18 cellular contexts compared by ENCODE assay signal in the genomic region with DNA sequence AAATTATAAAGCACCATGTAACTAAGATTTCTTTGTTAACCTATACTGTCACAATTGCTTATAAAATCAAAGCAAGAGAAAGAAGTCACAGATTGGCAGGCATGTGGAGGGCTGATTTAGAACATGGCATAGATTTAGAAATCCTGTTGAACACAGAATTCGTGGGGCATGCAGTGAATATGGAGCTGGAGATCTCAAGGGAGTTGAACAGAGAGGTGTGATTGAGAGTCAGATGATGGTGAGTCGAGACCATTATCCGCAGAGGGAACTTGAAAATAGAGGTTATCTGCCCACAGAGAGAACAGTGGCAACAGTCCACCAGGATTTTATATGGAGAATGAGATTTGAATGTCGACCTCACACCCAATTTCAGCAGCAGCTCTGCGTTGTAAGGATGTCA. TPM values are rescaled to one million over a fixed set of nuclear protein-coding genes. Genes with fewer than 3 reads are reported as not detected.
A peak's percentile ranks its signal among the peaks of the same experiment; 100 is the strongest.
DNase-seq lines count a peak whose midpoint lies in the region; ATAC-seq and TF ChIP-seq lines count a peak whose summit lies in the region.
"Had no signal": no experiment of that assay in that cellular context is flagged by ENCODE, and none has a peak within 500 bp of the region (broad histone marks: within the 10 kb centered on the region; RNA-seq: fewer than 3 reads in every experiment).

No MANE protein-coding gene starts in this region.

- DNase-seq in NCI-H2227 (lab: John Stamatoyannopoulos, UW; ENCODE audit: unreplicated experiment) (peak; percentile 41), endodermal cell (peak; percentile 32), nephron progenitor cell (no peak), type B pancreatic cell (ENCODE audit: extremely low spot score, unreplicated experiment) (no peak), left lung (no peak)
- DNase-seq: BE2C; CD4-positive, alpha-beta memory T cell; DND-41; GDM1; GOT3; NCI-H1105; NCI-H187; NCI-H226; PC-9 had no signal

- H3K27me3 Mint-ChIP-seq in endodermal cell (ENCODE audit: insufficient read depth) (no peaks in the 10 kb centered on the region), nephron progenitor cell (ENCODE audit: low read depth, poor library complexity) (peaks cover 4% of the 10 kb centered on the region), type B pancreatic cell (no peaks in the 10 kb centered on the region)

- H3K9me3 ChIP-seq in endodermal cell (ENCODE audit: control insufficient read depth, low read length) (no peaks in the 10 kb centered on the region), left lung (no peaks in the 10 kb centered on the region)
- H3K9me3 ChIP-seq: BE2C had no signal

- H3K4me3 ChIP-seq in endodermal cell (ENCODE audit: low read length) (no peak overlapping the region), left lung (no peak overlapping the region)
- H3K4me3 ChIP-seq: PC-9, SK-N-MC had no signal

- no peak for ATAC-seq in GM18520 (IDR thresholded peaks at IDR 0.05; ENCODE audit: unreplicated experiment)
- ATAC-seq in SK-N-SH treated with all-trans-retinoic acid at 6 μM for 48 hours: no peak
- ATAC-seq in left lung: no peak

- H3K36me3 ChIP-seq in endodermal cell (ENCODE audit: control insufficient read depth, insufficient read depth, low read length) (peaks cover 7% of the 10 kb centered on the region), left lung (no peaks in the 10 kb centered on the region)
- H3K36me3 ChIP-seq: BE2C had no signal

- no peak overlapping the region for H3K27ac ChIP-seq in endodermal cell (ENCODE audit: low read depth, low read length)
- no peak overlapping the region for H3K27ac ChIP-seq in left lung
- H3K27ac ChIP-seq: PC-9, SK-N-MC had no signal

- intact Hi-C loops in left lung (cut with DNase I): no loop called here

- no peaks in the 10 kb centered on the region for H3K27me3 ChIP-seq in endodermal cell (ENCODE audit: control insufficient read depth, insufficient read depth, low read length, poor library complexity, severe bottlenecking)
- no peaks in the 10 kb centered on the region for H3K27me3 ChIP-seq in left lung
- H3K27me3 ChIP-seq: BE2C had no signal

- 87 to 89% methylated on average over 5 of the region's 5 CpGs for WGBS in endodermal cell (ENCODE audit: insufficient coverage in 1 of 2, insufficient read length in 1 of 2), 2 experiments

- H3K9me3 Mint-ChIP-seq in endodermal cell (no peaks in the 10 kb centered on the region), nephron progenitor cell (no peaks in the 10 kb centered on the region), type B pancreatic cell (no peaks in the 10 kb centered on the region)

- H3K4me1 Mint-ChIP-seq in endodermal cell: peaks cover 71% of the 10 kb centered on the region
- H3K4me1 Mint-ChIP-seq in nephron progenitor cell: peaks cover 91% of the 10 kb centered on the region
- H3K4me1 Mint-ChIP-seq in type B pancreatic cell (ENCODE audit: unreplicated experiment): peaks cover 81% of the 10 kb centered on the region
- H3K4me1 Mint-ChIP-seq: CD4-positive, alpha-beta memory T cell had no signal

- peaks cover 24% of the 10 kb centered on the region for H3K4me1 ChIP-seq in endodermal cell (ENCODE audit: control insufficient read depth, insufficient read depth, low read length)
- peaks cover 11% of the 10 kb centered on the region in 2 donors for H3K4me1 ChIP-seq in left lung
- H3K4me1 ChIP-seq: BE2C had no signal

- no peak overlapping the region for H3K4me3 Mint-ChIP-seq in endodermal cell
- H3K4me3 Mint-ChIP-seq in nephron progenitor cell: no peak overlapping the region
- peak overlapping the region; percentile 85 for H3K4me3 Mint-ChIP-seq in type B pancreatic cell
- H3K4me3 Mint-ChIP-seq: CD4-positive, alpha-beta memory T cell had no signal

- TF ChIP-seq CTCF in endodermal cell (conservative IDR thresholded peaks at IDR 0.05) (no peak), nephron progenitor cell (IDR thresholded peaks at IDR 0.05) (no peak), type B pancreatic cell (conservative IDR thresholded peaks at IDR 0.05) (no peak), left lung (IDR thresholded peaks at IDR 0.05) (no peak)

- H3K36me3 Mint-ChIP-seq in endodermal cell (ENCODE audit: low read depth) (peaks cover 6% of the 10 kb centered on the region), nephron progenitor cell (ENCODE audit: low read depth) (peaks cover 31% of the 10 kb centered on the region), type B pancreatic cell (peaks cover 51% of the 10 kb centered on the region)
- H3K36me3 Mint-ChIP-seq: CD4-positive, alpha-beta memory T cell had no signal

- no peak overlapping the region for H3K27ac Mint-ChIP-seq in endodermal cell
- peak overlapping the region; percentile 96 for H3K27ac Mint-ChIP-seq in nephron progenitor cell
- peak overlapping the region; percentile 86 for H3K27ac Mint-ChIP-seq in type B pancreatic cell

- no peak overlapping the region for H3K9ac ChIP-seq in endodermal cell (ENCODE audit: extremely low read depth, low read length, poor library complexity, severe bottlenecking)
- H3K9ac ChIP-seq: KMS-11 had no signal

TF ChIP-seq in SK-N-SH treated with all-trans-retinoic acid at 6 μM for 48 hours, 23 proteins besides CTCF, POLR2A, EP300 and RAD21:
- no peak for TF ChIP-seq ISL1 (CRISPR knock-in tag; IDR thresholded peaks at IDR 0.05)
- TF ChIP-seq SNAI2 (CRISPR knock-in tag; IDR thresholded peaks at IDR 0.05): no peak
- TF ChIP-seq ZNF8 (CRISPR knock-in tag; IDR thresholded peaks at IDR 0.05): no peak
- no peak for TF ChIP-seq ESRRG (CRISPR knock-in tag; IDR thresholded peaks at IDR 0.05)
- no peak for TF ChIP-seq PPARA (CRISPR knock-in tag; IDR thresholded peaks at IDR 0.05; ENCODE audit: borderline replicate concordance)
- TF ChIP-seq TCF4 (CRISPR knock-in tag; IDR thresholded peaks at IDR 0.05; ENCODE audit: borderline replicate concordance): no peak
- TF ChIP-seq OSR1 (CRISPR knock-in tag; IDR thresholded peaks at IDR 0.05): no peak

RNA-seq across cellular contexts. Expression of gene PBX1, which starts 27.6 kb away (rescaled TPM):
- total RNA-seq in endodermal cell (10 to 100 TPM; 59.9 to 79.2 TPM), type B pancreatic cell (ENCODE audit: low replicate concordance) (257 and 324 TPM in 2 replicates), left lung (10 to 100 TPM; 44.5 to 50.6 TPM)
- polyA plus RNA-seq in endodermal cell (2013, experiment 1 of 2): 99.5 TPM
- polyA plus RNA-seq in endodermal cell (2013, experiment 2 of 2): 96.0 TPM

Comparison
In these comparisons a context has a peak if more than half of its experiments do, and no peak if none do; other contexts are left out.
1. DNase-seq: peak in NCI-H2227 (single experiment) and endodermal cell (single experiment); none in nephron progenitor cell (single experiment), type B pancreatic cell (single experiment) and left lung (0 of 2).